ENCODE assay signal across 8 cellular contexts in genomic region chr11:20360650-20361049, GRCh38. TPM values are rescaled to one million over a fixed set of nuclear protein-coding genes. Genes with fewer than 3 reads are reported as not detected.
A peak's percentile ranks its signal among the peaks of the same experiment; 100 is the strongest.
DNase-seq lines count a peak whose midpoint lies in the region; ATAC-seq, FAIRE-seq and TF ChIP-seq lines count a peak whose summit lies in the region.

No MANE protein-coding gene starts in this region.

- H3K27me3 Mint-ChIP-seq in activated CD8-positive, alpha-beta T cell treated with anti-CD3 and anti-CD28 coated beads, Interleukin-2, amount 10 ng/mL, durations not matched to agents 7 days and 5 days (ENCODE audit: low read depth) = no peaks in the 10 kb centered on the region

- H3K4me3 ChIP-seq in IMR-90 (ENCODE audit: insufficient read depth, low read depth, low read length) (no peak overlapping the region), lower lobe of right lung (no peak overlapping the region)

- no peak overlapping the region for H2AK5ac ChIP-seq in IMR-90 (ENCODE audit: low read depth, low read length)

- H4K5ac ChIP-seq in IMR-90 (ENCODE audit: low read depth, low read length) = peak overlapping the region; percentile 89

- H3K18ac ChIP-seq in IMR-90 (ENCODE audit: low read depth, low read length) = peak overlapping the region; percentile 34

- intact Hi-C loops in IMR-90 (cut with micrococcal nuclease) = no loop called here
- intact Hi-C loops in lower lobe of right lung (cut with DNase I) = no loop called here

- DNase-seq in EH (ENCODE audit: low read depth) = peak; percentile 52
- DNase-seq in IMR-90 = peak; percentile 55
- DNase-seq in activated CD8-positive, alpha-beta T cell treated with anti-CD3 and anti-CD28 coated beads, Interleukin-2, amount 10 ng/mL, durations not matched to agents 7 days and 5 days = peak; percentile 65
- DNase-seq in lower lobe of right lung = no peak
- DNase-seq in cortex of kidney (lab: John Stamatoyannopoulos, UW) = no peak
- no peak for DNase-seq in H54 (ENCODE audit: insufficient read length, low spot score)

- H4K91ac ChIP-seq in IMR-90 (ENCODE audit: insufficient read depth, low read depth, low read length) = no peak overlapping the region

- H3K9ac ChIP-seq in IMR-90 (ENCODE audit: low read depth, low read length) = no peak overlapping the region

- peaks cover 26% of the 10 kb centered on the region for H3K36me3 Mint-ChIP-seq in activated CD8-positive, alpha-beta T cell treated with anti-CD3 and anti-CD28 coated beads, Interleukin-2, amount 10 ng/mL, durations not matched to agents 7 days and 5 days (ENCODE audit: low read depth)

- no peak overlapping the region for H2BK20ac ChIP-seq in IMR-90 (ENCODE audit: low read depth, low read length)

- FAIRE-seq in H54 (lab: Jason Lieb, UNC) = no peak

- peaks cover 13 to 20% of the 10 kb centered on the region in 2 experiments; a peak in 3 of 4 replicates for H3K79me1 ChIP-seq in IMR-90 (ENCODE audit: low read depth in 1 of 2, low read length in 2 of 2)

- peak overlapping the region; percentile 6; the same call in 1 of the 2 replicates for H3K4ac ChIP-seq in IMR-90 (ENCODE audit: low read depth, low read length)

- H3K14ac ChIP-seq in IMR-90 (replicated peaks; ENCODE audit: low read depth, low read length) = no peak overlapping the region; the same call in 1 of the 2 replicates

- no peak for TF ChIP-seq RAD21 in IMR-90 (IDR thresholded peaks at IDR 0.05; ENCODE audit: low read length)

- H2BK120ac ChIP-seq in IMR-90 (ENCODE audit: low read depth, low read length) = no peak overlapping the region

- H3K27ac ChIP-seq in IMR-90 (ENCODE audit: insufficient read depth, low read length) (no peak overlapping the region), lower lobe of right lung (peak overlapping the region; percentile 26)

- H3K36me3 ChIP-seq in IMR-90 (ENCODE audit: control insufficient read depth, insufficient read depth, low read length) (no peaks in the 10 kb centered on the region), lower lobe of right lung (no peaks in the 10 kb centered on the region)

- H3K4me3 Mint-ChIP-seq in activated CD8-positive, alpha-beta T cell treated with anti-CD3 and anti-CD28 coated beads, Interleukin-2, amount 10 ng/mL, durations not matched to agents 7 days and 5 days = peak overlapping the region; percentile 69

- dilution Hi-C loops in IMR-90 (cut with HindIII; ENCODE audit: low sequenced_read_pairs, unreplicated experiment) = no loop called here

- H4K8ac ChIP-seq in IMR-90 (ENCODE audit: low read depth in 2 of 2, low read length in 2 of 2) = peak overlapping the region in 1 of 2 experiments; percentile 74; a peak in 3 of 4 replicates

- H3K9me3 ChIP-seq in IMR-90 (ENCODE audit: control insufficient read depth, insufficient read depth, low read length) = no peaks in the 10 kb centered on the region
- H3K9me3 ChIP-seq in lower lobe of right lung = no peaks in the 10 kb centered on the region

- H4K20me1 ChIP-seq in IMR-90 (ENCODE audit: insufficient read depth, low read length) = no peaks in the 10 kb centered on the region

- peaks cover 7% of the 10 kb centered on the region for H3K4me1 ChIP-seq in IMR-90 (ENCODE audit: control insufficient read depth, insufficient read depth, low read length)
- H3K4me1 ChIP-seq in lower lobe of right lung = peaks cover 16% of the 10 kb centered on the region

- CTCF ChIA-PET in IMR-90 (lab: Yijun Ruan, JAX) = no interaction called here
- CTCF ChIA-PET in activated CD8-positive, alpha-beta T cell treated with anti-CD3 and anti-CD28 coated beads, Interleukin-2, amount 10 ng/mL, durations not matched to agents 7 days and 5 days (lab: Charles Lee) = interaction anchor here (1.0 to 8.3 kb wide), 7 partner anchors 9 to 232 kb away, joined by 3 to 99 read pairs (median 5); no protein-coding TSS in a partner anchor

- TF ChIP-seq POLR2A in IMR-90 (IDR thresholded peaks at IDR 0.05; ENCODE audit: low read depth, low read length) (no peak), H54 (IDR thresholded peaks at IDR 0.05; ENCODE audit: low read depth, low read length) (no peak)

- TF ChIP-seq CTCF in IMR-90 (conservative IDR thresholded peaks at IDR 0.05; ENCODE audit: low read depth, low read length) = no peak
- no peak for TF ChIP-seq CTCF in lower lobe of right lung (IDR thresholded peaks at IDR 0.05)

- no peak overlapping the region for H2BK5ac ChIP-seq in IMR-90 (ENCODE audit: low read depth, low read length, poor library complexity, severe bottlenecking)

- peak overlapping the region; percentile 66 for H3K4me2 ChIP-seq in IMR-90 (ENCODE audit: low read depth, low read length)

- peak overlapping the region; percentile 88 for H3K27ac Mint-ChIP-seq in activated CD8-positive, alpha-beta T cell treated with anti-CD3 and anti-CD28 coated beads, Interleukin-2, amount 10 ng/mL, durations not matched to agents 7 days and 5 days

- no peak overlapping the region for H2AK9ac ChIP-seq in IMR-90 (replicated peaks; ENCODE audit: low read depth, low read length, poor library complexity)

- H3K23ac ChIP-seq in IMR-90 (ENCODE audit: low read depth, low read length) = no peak overlapping the region

- peaks cover 4% of the 10 kb centered on the region for H3K9me3 Mint-ChIP-seq in activated CD8-positive, alpha-beta T cell treated with anti-CD3 and anti-CD28 coated beads, Interleukin-2, amount 10 ng/mL, durations not matched to agents 7 days and 5 days (ENCODE audit: insufficient read depth)

- no peak overlapping the region for H2BK15ac ChIP-seq in IMR-90 (ENCODE audit: low read depth, low read length)

- H2AFZ ChIP-seq in IMR-90 (replicated peaks; ENCODE audit: low read length, poor library complexity) = peak overlapping the region; percentile 87

- H3K56ac ChIP-seq in IMR-90 (ENCODE audit: extremely low read depth, insufficient read depth, low read length) = no peak overlapping the region

- WGBS in IMR-90 (ENCODE audit: extremely low coverage in 2 of 2, insufficient read length in 1 of 2), 2 experiments = no CpG with 5 or more reads among the region's 7 CpGs

- H3K27me3 ChIP-seq in IMR-90 (ENCODE audit: control insufficient read depth, insufficient read depth, low read length) = peaks cover 5% of the 10 kb centered on the region; the same call in 1 of the 2 replicates
- no peaks in the 10 kb centered on the region for H3K27me3 ChIP-seq in lower lobe of right lung (ENCODE audit: low read depth)

- in situ Hi-C loops in IMR-90 (cut with MboI; ENCODE audit: low sequenced_read_pairs) = loop anchor here (25.0 kb wide), 1 partner anchor 423 kb away; no protein-coding TSS in a partner anchor

- peaks cover 43% of the 10 kb centered on the region for H3K4me1 Mint-ChIP-seq in activated CD8-positive, alpha-beta T cell treated with anti-CD3 and anti-CD28 coated beads, Interleukin-2, amount 10 ng/mL, durations not matched to agents 7 days and 5 days (ENCODE audit: low read depth)

- no peak for ATAC-seq in IMR-90 (ENCODE audit: low read depth)
- ATAC-seq in activated CD8-positive, alpha-beta T cell treated with anti-CD3 and anti-CD28 coated beads, Interleukin-2, amount 10 ng/mL, durations not matched to agents 7 days and 5 days = peak; percentile 52
- ATAC-seq in lower lobe of right lung = peak; percentile 27 to 34
- ATAC-seq in HG03457 (IDR thresholded peaks at IDR 0.05; ENCODE audit: unreplicated experiment) = no peak
- no peak for ATAC-seq in GM21717 (IDR thresholded peaks at IDR 0.05; ENCODE audit: unreplicated experiment)

- H3K9me1 ChIP-seq in IMR-90 (ENCODE audit: insufficient read depth, low read length) = no peaks in the 10 kb centered on the region

- POLR2A ChIA-PET in IMR-90 (lab: Charles Lee; ENCODE audit: unreplicated experiment) = no interaction called here
- POLR2A ChIA-PET in activated CD8-positive, alpha-beta T cell treated with anti-CD3 and anti-CD28 coated beads, Interleukin-2, amount 10 ng/mL, durations not matched to agents 7 days and 5 days (lab: Charles Lee) = interaction anchor here (0.8 kb wide), 1 partner anchor 26 kb away, joined by 3 read pairs; no protein-coding TSS in a partner anchor

- no TSS peak for BruUV-seq in IMR-90 (replicated peaks; lab: Mats Ljungman, UMichigan)

TF ChIP-seq in IMR-90, 13 proteins besides CTCF, POLR2A, EP300 and RAD21:
- TF ChIP-seq FOS (IDR thresholded peaks at IDR 0.05; ENCODE audit: low read depth, low read length) = no peak
- no peak for TF ChIP-seq MXI1 (IDR thresholded peaks at IDR 0.05; ENCODE audit: borderline replicate concordance, low read depth, low read length)
- peak; percentile 30; the same call in 1 of the 2 replicates for TF ChIP-seq USF2 (IDR thresholded peaks at IDR 0.05; ENCODE audit: low read depth, low read length)
- no peak for TF ChIP-seq NFE2L2 (IDR thresholded peaks at IDR 0.05; ENCODE audit: low read depth, low read length)
- TF ChIP-seq MAZ (IDR thresholded peaks at IDR 0.05; ENCODE audit: borderline replicate concordance, low read depth, low read length) = no peak
TF ChIP-seq in IMR-90: peak in this region for 1.

RNA-seq across cellular contexts. Expression of gene HTATIP2, which starts 2.9 kb away (rescaled TPM):
- total RNA-seq in IMR-90 (2012; rRNA removed) (7.2 and 13.6 TPM in 2 replicates), lower lobe of right lung (54.4 TPM)
- polyA plus RNA-seq in IMR-90 (2012; rRNA removed) = 10.8 and 11.6 TPM in 2 replicates
- 3.0 and 8.1 TPM in 2 replicates for polyA plus RNA-seq in IMR-90 (2012; cell fraction: cytosol; rRNA removed)
- 1.5 and 11.6 TPM in 2 replicates for polyA plus RNA-seq in IMR-90 (2012; cell fraction: nucleus; rRNA removed; ENCODE audit: low replicate concordance)
- 10 to 100 TPM; 30.5 to 33.2 TPM for total RNA-seq in activated CD8-positive, alpha-beta T cell treated with anti-CD3 and anti-CD28 coated beads, Interleukin-2, amount 10 ng/mL, durations not matched to agents 7 days and 5 days

RNA-seq across cellular contexts. Expression of gene PRMT3, which starts 26.9 kb away (rescaled TPM):
- total RNA-seq in IMR-90 (2012; rRNA removed) = 11.3 and 15.0 TPM in 2 replicates
- 6.2 and 8.8 TPM in 2 replicates for polyA plus RNA-seq in IMR-90 (2012; rRNA removed)
- polyA plus RNA-seq in IMR-90 (2012; cell fraction: cytosol; rRNA removed) = 2.9 TPM in 2 replicates
- polyA plus RNA-seq in IMR-90 (2012; cell fraction: nucleus; rRNA removed; ENCODE audit: low replicate concordance) = 2.4 and 7.3 TPM in 2 replicates
- 10 to 100 TPM; 17.1 to 19.9 TPM for total RNA-seq in activated CD8-positive, alpha-beta T cell treated with anti-CD3 and anti-CD28 coated beads, Interleukin-2, amount 10 ng/mL, durations not matched to agents 7 days and 5 days
- total RNA-seq in lower lobe of right lung = 10.6 TPM

Comparison
In these comparisons a context has a peak if more than half of its experiments do, and no peak if none do; other contexts are left out.
1. DNase-seq: peak in EH (single experiment), IMR-90 (single experiment) and activated CD8-positive, alpha-beta T cell treated with anti-CD3 and anti-CD28 coated beads, Interleukin-2, amount 10 ng/mL, durations not matched to agents 7 days and 5 days (single experiment); none in lower lobe of right lung (single experiment), cortex of kidney (single experiment) and H54 (single experiment).
2. ATAC-seq: peak in activated CD8-positive, alpha-beta T cell treated with anti-CD3 and anti-CD28 coated beads, Interleukin-2, amount 10 ng/mL, durations not matched to agents 7 days and 5 days (single experiment) and lower lobe of right lung (2 of 2); none in IMR-90 (single experiment), HG03457 (single experiment) and GM21717 (single experiment).